8 cellular contexts compared by ENCODE assay signal in genomic region chr14:44962573-44963528, GRCh38. TPM values are rescaled to one million over a fixed set of nuclear protein-coding genes. Genes with fewer than 3 reads are reported as not detected.
A peak's percentile ranks its signal among the peaks of the same experiment; 100 is the strongest.
DNase-seq lines count a peak whose midpoint lies in the region; ATAC-seq and TF ChIP-seq lines count a peak whose summit lies in the region.

No MANE protein-coding gene starts in this region.

- H3K36me3 Mint-ChIP-seq in endothelial cell (ENCODE audit: low read depth, unreplicated experiment) = peaks cover 10% of the 10 kb centered on the region

- TF ChIP-seq EP300 in upper lobe of left lung (IDR thresholded peaks at IDR 0.05) = no peak

- H3K4me3 Mint-ChIP-seq in endothelial cell (ENCODE audit: unreplicated experiment) = no peak overlapping the region

- H3K9me3 ChIP-seq in HEK293 (ENCODE audit: control insufficient read depth, insufficient read depth, low read depth, low read length) (no peaks in the 10 kb centered on the region), mesodermal cell (ENCODE audit: control insufficient read depth, low read length) (no peaks in the 10 kb centered on the region), upper lobe of left lung (no peaks in the 10 kb centered on the region)

- peaks cover 38% of the 10 kb centered on the region for H3K4me1 Mint-ChIP-seq in endothelial cell (ENCODE audit: unreplicated experiment)

- no peak overlapping the region for H3K27ac Mint-ChIP-seq in endothelial cell (ENCODE audit: unreplicated experiment)

- H3K27ac ChIP-seq in HEK293 (ENCODE audit: extremely low read depth, low read depth, low read length) (peak overlapping the region; percentile 79), RWPE1 (peak overlapping the region; percentile 92), mesodermal cell (ENCODE audit: low read depth, low read length, severe bottlenecking) (peak overlapping the region; percentile 77), upper lobe of left lung (peak overlapping the region; percentile 87 to 92 (median 90))

- POLR2A ChIA-PET in HEK293 (lab: Yijun Ruan, JAX) = interaction anchor here (1.3 to 3.0 kb wide), 5 partner anchors 16 to 290 kb away, joined by 6 to 23 read pairs (median 14); partner anchors contain the start of genes FANCM, FKBP3 and MIS18BP1
- POLR2A ChIA-PET in RWPE1 (lab: Yijun Ruan, JAX; ENCODE audit: low non-redundant PET) = interaction anchor here (1.1 kb wide), 1 partner anchor 173 kb away, joined by 3 read pairs; the partner anchor contains the start of gene FANCM

- H3K4me3 ChIP-seq in HEK293 (ENCODE audit: low read depth, low read length) (peak overlapping the region; percentile 81), mesodermal cell (ENCODE audit: extremely low read depth, insufficient read depth, low read length, poor library complexity, severe bottlenecking) (peak overlapping the region; percentile 90), upper lobe of left lung (peak overlapping the region; percentile 90 to 93 (median 90))

- no peak for TF ChIP-seq POLR2A in upper lobe of left lung (IDR thresholded peaks at IDR 0.05)

- H3K27me3 Mint-ChIP-seq in endothelial cell (ENCODE audit: unreplicated experiment) = peaks cover 8% of the 10 kb centered on the region

- H3K27me3 ChIP-seq in upper lobe of left lung = no peaks in the 10 kb centered on the region

- 3 to 7% methylated on average over 20 to 35 of the region's 39 CpGs for WGBS in mesodermal cell (ENCODE audit: insufficient coverage in 2 of 2), 2 experiments
- WGBS in upper lobe of left lung, 2 donors = 12 to 17% methylated on average over 28 to 39 of the region's 39 CpGs

- CTCF ChIA-PET in HEK293 (lab: Yijun Ruan, JAX) (interaction anchor here (0.6 to 1.1 kb wide), 5 partner anchors 50 to 306 kb away, joined by 3 to 4 read pairs (median 3); no protein-coding TSS in a partner anchor), RWPE1 (lab: Yijun Ruan, JAX) (interaction anchor here (1.2 kb wide), 1 partner anchor 49 kb away, joined by 5 read pairs; no protein-coding TSS in a partner anchor)

- H3K36me3 ChIP-seq in HEK293 (ENCODE audit: control insufficient read depth in 2 of 2, insufficient read depth in 1 of 2, low read length in 2 of 2) (no peaks in the 10 kb centered on the region), mesodermal cell (ENCODE audit: control insufficient read depth, insufficient read depth, low read length) (no peaks in the 10 kb centered on the region), upper lobe of left lung (no peaks in the 10 kb centered on the region)

- peaks cover 24% of the 10 kb centered on the region for H3K4me1 ChIP-seq in HEK293 (ENCODE audit: control insufficient read depth, insufficient read depth, low read length)
- H3K4me1 ChIP-seq in mesodermal cell (ENCODE audit: control insufficient read depth, insufficient read depth, low read length, poor library complexity, severe bottlenecking) = peaks cover 5% of the 10 kb centered on the region
- H3K4me1 ChIP-seq in upper lobe of left lung = peaks cover 45 to 75% (median 64%) of the 10 kb centered on the region in 4 donors

- no peak for TF ChIP-seq CTCF in HEK293 (tag by site-specific recombination; IDR thresholded peaks at IDR 0.05)
- no peak for TF ChIP-seq CTCF in RWPE1 (conservative IDR thresholded peaks at IDR 0.05; ENCODE audit: low read depth)
- TF ChIP-seq CTCF in endothelial cell (IDR thresholded peaks at IDR 0.05; ENCODE audit: unreplicated experiment) = no peak
- TF ChIP-seq CTCF in upper lobe of left lung (IDR thresholded peaks at IDR 0.05) = no peak

- DNase-seq in NCI-H524 (lab: John Stamatoyannopoulos, UW) (peak; percentile 41 to 86), NCI-H524 treated with DMSO at 0.1 percent for 48 hours (lab: John Stamatoyannopoulos, UW) (no peak), RWPE1 (ENCODE audit: low spot score) (peak; percentile 19), endothelial cell (ENCODE audit: low spot score) (peak; percentile 47), upper lobe of left lung (peak in 1 of 2 donors; percentile 86)

- no peaks in the 10 kb centered on the region for H3K9me3 Mint-ChIP-seq in endothelial cell (ENCODE audit: unreplicated experiment)

- ATAC-seq in upper lobe of left lung (ENCODE audit: low FRiP score in 2 of 2) = peak; percentile 28 to 39
- no peak for ATAC-seq in GM21786 (IDR thresholded peaks at IDR 0.05; ENCODE audit: unreplicated experiment)

TF ChIP-seq in HEK293, 187 proteins besides CTCF, POLR2A, EP300 and RAD21:
- no peak for TF ChIP-seq GLIS2 (tag by site-specific recombination; IDR thresholded peaks at IDR 0.05)
- TF ChIP-seq ZFHX2 (tag by site-specific recombination; conservative IDR thresholded peaks at IDR 0.05) = 0 out of 2 replicates have a peak, but pooled peaks have one; percentile 21
- no peak for TF ChIP-seq ZNF426 (tag by site-specific recombination; IDR thresholded peaks at IDR 0.05)
- 0 out of 2 replicates have a peak, but pooled peaks have one; percentile 35 for TF ChIP-seq ZBTB20 (tag by site-specific recombination; IDR thresholded peaks at IDR 0.05)
- TF ChIP-seq ZBTB17 (tag by site-specific recombination; IDR thresholded peaks at IDR 0.05) = peak; percentile 48; the same call in 1 of the 2 replicates
- no peak for TF ChIP-seq MZF1 (tag by site-specific recombination; IDR thresholded peaks at IDR 0.05; ENCODE audit: borderline replicate concordance)
- TF ChIP-seq SCRT2 (tag by site-specific recombination; IDR thresholded peaks at IDR 0.05) = peak; percentile 91
- TF ChIP-seq ZNF580 (tag by site-specific recombination; IDR thresholded peaks at IDR 0.05) = no peak
- TF ChIP-seq ZNF600 (tag by site-specific recombination; IDR thresholded peaks at IDR 0.05) = peak; percentile 5; the same call in 1 of the 2 replicates
- TF ChIP-seq EGR2 (tag by site-specific recombination; IDR thresholded peaks at IDR 0.05; ENCODE audit: low read depth) = peak; percentile 19; the same call in 1 of the 2 replicates

RNA-seq across cellular contexts. Expression of gene TOGARAM1, which starts 0.9 kb away (rescaled TPM):
- total RNA-seq in endothelial cell (ENCODE audit: unreplicated experiment) (17.1 TPM), upper lobe of left lung (10 to 100 TPM; 11.3 to 42.3 (median 16.2) TPM)
- 8.8 TPM for polyA plus RNA-seq in mesodermal cell (2013, experiment 1 of 2)
- polyA plus RNA-seq in mesodermal cell (2013, experiment 2 of 2) = 12.4 TPM

RNA-seq across cellular contexts. Expression of gene KLHL28, which starts 1.1 kb away (rescaled TPM):
- total RNA-seq in endothelial cell (ENCODE audit: unreplicated experiment) = 14.3 TPM
- polyA plus RNA-seq in mesodermal cell (2013, experiment 1 of 2) = 8.8 TPM
- polyA plus RNA-seq in mesodermal cell (2013, experiment 2 of 2) = 9.5 TPM
- total RNA-seq in upper lobe of left lung = 10 to 100 TPM in 4 of 6 donors, 1 to 10 TPM in 2; 3.7 to 20.0 (median 12.4) TPM
